Comparison of ENCODE assay signal across 4 cellular contexts in genomic region chr19:39090016-39090415, GRCh38. TPM values are rescaled to one million over a fixed set of nuclear protein-coding genes. Genes with fewer than 3 reads are reported as not detected.
"Had no signal": no experiment of that assay in that cellular context is flagged by ENCODE, and none has a peak within 500 bp of the region (broad histone marks: within the 10 kb centered on the region; RNA-seq: fewer than 3 reads in every experiment).

No MANE protein-coding gene starts in this region.

RNA-seq across cellular contexts. Expression of gene ACP7, which starts 5.8 kb away (rescaled TPM):
- polyA plus RNA-seq: HepG2, IgD-negative memory B cell, IMR-90, K562 had no signal
